In genomic region chr1:108712605-108713150, GRCh38 we compare ENCODE assay signal across 27 cellular contexts. TPM values are rescaled to one million over a fixed set of nuclear protein-coding genes. Genes with fewer than 3 reads are reported as not detected.
DNase-seq lines count a peak whose midpoint lies in the region; ATAC-seq, FAIRE-seq and TF ChIP-seq lines count a peak whose summit lies in the region.
"Had no signal": no experiment of that assay in that cellular context is flagged by ENCODE, and none has a peak within 500 bp of the region (broad histone marks: within the 10 kb centered on the region; RNA-seq: fewer than 3 reads in every experiment).

TSS of gene FNDC7 (plus strand) at chr1:108712908. CDS start at chr1:108712934, 26 bp downstream.

- intact Hi-C loops in K562 (cut with micrococcal nuclease), result loop anchor here (5.0 kb wide), 1 partner anchor 105 kb away; no protein-coding TSS in a partner anchor
- intact Hi-C loops in CD4-positive, alpha-beta memory T cell (cut with micrococcal nuclease), result no loop called here
- intact Hi-C loops in activated T-helper 2 cell treated with anti-CD3 and anti-CD28 coated beads, Interferon-gamma antibody, Interleukin-2, Interleukin-4, amounts not matched to agents 10 μg/mL and 5 μg/mL and 100 μg/mL, durations not matched to agents 14 hours and 24 hours and 36 hours (cut with micrococcal nuclease), result no loop called here

- peak within 1 kb of the TSS in 1 of 7 donors; percentile 23 for H3K27ac Mint-ChIP-seq in CD4-positive, alpha-beta memory T cell
- H3K27ac Mint-ChIP-seq in activated T-helper 2 cell treated with anti-CD3 and anti-CD28 coated beads, Interferon-gamma antibody, Interleukin-2, Interleukin-4, amounts not matched to agents 10 μg/mL and 5 μg/mL and 100 μg/mL, durations not matched to agents 14 hours and 24 hours and 36 hours, result no peak within 1 kb of the TSS
- H3K27ac Mint-ChIP-seq: activated CD4-positive, alpha-beta T cell treated with anti-CD3 and anti-CD28 coated beads for 36 hours; activated naive CD4-positive, alpha-beta T cell treated with anti-CD3 and anti-CD28 coated beads for 36 hours; activated T-cell treated with anti-CD3 and anti-CD28 coated beads, Interleukin-2, amount 50 U/mL, for 24 hours had no signal

- no peaks in the 10 kb centered on the region for H3K36me3 Mint-ChIP-seq in CD4-positive, alpha-beta memory T cell
- H3K36me3 Mint-ChIP-seq in activated T-helper 2 cell treated with anti-CD3 and anti-CD28 coated beads, Interferon-gamma antibody, Interleukin-2, Interleukin-4, amounts not matched to agents 10 μg/mL and 5 μg/mL and 100 μg/mL, durations not matched to agents 14 hours and 24 hours and 36 hours (ENCODE audit: low read depth), result no peaks in the 10 kb centered on the region

- WGBS in K562 (ENCODE audit: insufficient coverage, low coverage, missing lambda C conversion rate), result 6% methylated on average over 9 of the region's 9 CpGs

- peaks cover 15 to 19% of the 10 kb centered on the region in 2 experiments; a peak in 4 of 5 replicates for H3K27me3 ChIP-seq in K562 (ENCODE audit: control insufficient read depth in 2 of 2, insufficient read depth in 2 of 2, low read length in 2 of 2)
- H3K27me3 ChIP-seq in CD4-positive, alpha-beta memory T cell (ENCODE audit: insufficient read depth, low read length), result no peaks in the 10 kb centered on the region
- H3K27me3 ChIP-seq: spleen had no signal

- H3K9me3 ChIP-seq in K562 (replicated peaks; ENCODE audit: control insufficient read depth, insufficient read depth, low read depth, low read length), result no peaks in the 10 kb centered on the region
- no peaks in the 10 kb centered on the region for H3K9me3 ChIP-seq in CD4-positive, alpha-beta memory T cell (ENCODE audit: control insufficient read depth in 1 of 2, low read length in 2 of 2)
- H3K9me3 ChIP-seq: heart right ventricle, spleen, thoracic aorta had no signal

- H3K4me2 ChIP-seq in K562 (ENCODE audit: insufficient read depth, low read length), result no peak within 1 kb of the TSS
- H3K4me2 ChIP-seq: PC-9 had no signal

- POLR2A ChIA-PET in K562 (lab: Yijun Ruan, JAX), result interaction anchor here (0.6 to 2.1 kb wide), 4 partner anchors 10 to 89 kb away, joined by 3 to 12 read pairs (median 4); no protein-coding TSS in a partner anchor
- POLR2A ChIA-PET in CD4-positive, alpha-beta memory T cell (lab: Charles Lee; ENCODE audit: partially characterized antibody), result interaction anchor here (1.8 kb wide), 1 partner anchor 20 kb away, joined by 4 read pairs; the partner anchor contains the start of gene PRPF38B

- H3K9me3 Mint-ChIP-seq in CD4-positive, alpha-beta memory T cell, result peaks cover 0 to 1% (median 0%) of the 10 kb centered on the region in 8 donors
- no peaks in the 10 kb centered on the region for H3K9me3 Mint-ChIP-seq in activated T-helper 2 cell treated with anti-CD3 and anti-CD28 coated beads, Interferon-gamma antibody, Interleukin-2, Interleukin-4, amounts not matched to agents 10 μg/mL and 5 μg/mL and 100 μg/mL, durations not matched to agents 14 hours and 24 hours and 36 hours
- H3K9me3 Mint-ChIP-seq: activated naive CD4-positive, alpha-beta T cell treated with anti-CD3 and anti-CD28 coated beads for 36 hours; activated T-cell treated with anti-CD3 and anti-CD28 coated beads, Interleukin-2, amount 50 U/mL, for 24 hours; central memory CD8-positive, alpha-beta T cell had no signal

- no peak; the same call in 2 of the 3 replicates for ATAC-seq in K562
- ATAC-seq: activated CD4-positive, alpha-beta T cell treated with anti-CD3 and anti-CD28 coated beads for 36 hours; heart right ventricle had no signal

- TF ChIP-seq EP300 in K562 (IDR thresholded peaks at IDR 0.05; ENCODE audit: low read length), result no peak

- TF ChIP-seq POLR2A in K562 (conservative IDR thresholded peaks at IDR 0.05), result no peak

- no TSS peak for BruUV-seq in K562 (replicated peaks; lab: Mats Ljungman, UMichigan)

- no peak for TF ChIP-seq CTCF in K562 (IDR thresholded peaks at IDR 0.05 in 2 of 3, conservative IDR thresholded peaks at IDR 0.05 in 1 of 3; ENCODE audit: insufficient read depth in 2 of 3, low read depth in 1 of 3, low read length in 3 of 3)

- H2AFZ ChIP-seq in K562 (ENCODE audit: low read depth, low read length), result no peak within 1 kb of the TSS
- H2AFZ ChIP-seq: PC-9 had no signal

- no peaks in the 10 kb centered on the region for H3K36me3 ChIP-seq in K562 (ENCODE audit: control insufficient read depth, insufficient read depth, low read length)
- no peaks in the 10 kb centered on the region for H3K36me3 ChIP-seq in CD4-positive, alpha-beta memory T cell (ENCODE audit: insufficient read depth, low read length)
- H3K36me3 ChIP-seq: heart right ventricle, spleen, thoracic aorta had no signal

- H3K4me1 ChIP-seq in K562 (replicated peaks in 1 of 2; ENCODE audit: control insufficient read depth in 2 of 2, insufficient read depth in 2 of 2, low read length in 2 of 2), result no peaks in the 10 kb centered on the region
- peaks cover 7% of the 10 kb centered on the region for H3K4me1 ChIP-seq in CD4-positive, alpha-beta memory T cell (ENCODE audit: insufficient read depth, low read length)
- H3K4me1 ChIP-seq: spleen had no signal

- no peak for TF ChIP-seq RAD21 in K562 (CRISPR knock-in tag; conservative IDR thresholded peaks at IDR 0.05 in 1 of 2, IDR thresholded peaks at IDR 0.05 in 1 of 2)

- peaks cover 2 to 4% of the 10 kb centered on the region in 2 donors for H3K27me3 Mint-ChIP-seq in CD4-positive, alpha-beta memory T cell
- H3K27me3 Mint-ChIP-seq in activated T-helper 2 cell treated with anti-CD3 and anti-CD28 coated beads, Interferon-gamma antibody, Interleukin-2, Interleukin-4, amounts not matched to agents 10 μg/mL and 5 μg/mL and 100 μg/mL, durations not matched to agents 14 hours and 24 hours and 36 hours (ENCODE audit: low read depth), result peaks cover 23% of the 10 kb centered on the region
- H3K27me3 Mint-ChIP-seq: activated CD4-positive, alpha-beta T cell treated with anti-CD3 and anti-CD28 coated beads for 36 hours; activated T-cell treated with anti-CD3 and anti-CD28 coated beads, Interleukin-2, amount 50 U/mL, for 24 hours had no signal

- H3K9ac ChIP-seq in K562 (ENCODE audit: insufficient read depth in 1 of 2, low read depth in 2 of 2, low read length in 2 of 2), result no peak within 1 kb of the TSS

- FAIRE-seq in K562 (lab: Jason Lieb, UNC), result peak; percentile 35
- FAIRE-seq: kidney had no signal

- DNase-seq in EL (peak; percentile 13), HuH-7 (ENCODE audit: low spot score) (peak; percentile 8), K562 (ENCODE audit: extremely low read depth in 1 of 4, low spot score in 3 of 4) (no peak), iris pigment epithelial cell (ENCODE audit: low read depth) (peak; percentile 38), kidney tubule cell (ENCODE audit: low spot score) (no peak), NCI-H2107 (lab: John Stamatoyannopoulos, UW) (no peak)
- no peak for DNase-seq in CD4-positive, alpha-beta memory T cell
- DNase-seq in activated T-helper 2 cell treated with anti-CD3 and anti-CD28 coated beads, Interferon-gamma antibody, Interleukin-2, Interleukin-4, amounts not matched to agents 10 μg/mL and 5 μg/mL and 100 μg/mL, durations not matched to agents 14 hours and 24 hours and 36 hours (ENCODE audit: low spot score), result no peak
- DNase-seq: activated CD4-positive, alpha-beta T cell treated with anti-CD3 and anti-CD28 coated beads for 36 hours; activated CD8-positive, alpha-beta memory T cell treated with anti-CD3 and anti-CD28 coated beads for 24 hours; activated naive CD4-positive, alpha-beta T cell treated with anti-CD3 and anti-CD28 coated beads for 36 hours; activated T-cell treated with anti-CD3 and anti-CD28 coated beads, Interleukin-2, amount 50 U/mL, for 24 hours; heart right ventricle; kidney; NCI-H1105; NCI-H774; nucleus accumbens; PC-9; SHP77 treated with DMSO at 0.1 percent for 48 hours; spleen; stimulated activated CD4-positive, alpha-beta T cell treated with anti-CD3 and anti-CD28 coated beads, Interleukin-4, amount 100 ng/mL, for 1 hour; stimulated activated naive CD4-positive, alpha-beta T cell; T-helper 1 cell had no signal

- CTCF ChIA-PET in K562 (lab: Yijun Ruan, JAX; ENCODE audit: low intra/inter-chr PET ratio), result no interaction called here
- CTCF ChIA-PET in CD4-positive, alpha-beta memory T cell (lab: Charles Lee; ENCODE audit: partially characterized antibody), result interaction anchor here (1.0 to 1.9 kb wide), 2 partner anchors 20 to 32 kb away, joined by 3 to 10 read pairs; partner anchors contain the start of gene PRPF38B

- no peak within 1 kb of the TSS for H3K4me3 Mint-ChIP-seq in CD4-positive, alpha-beta memory T cell
- no peak within 1 kb of the TSS for H3K4me3 Mint-ChIP-seq in activated T-helper 2 cell treated with anti-CD3 and anti-CD28 coated beads, Interferon-gamma antibody, Interleukin-2, Interleukin-4, amounts not matched to agents 10 μg/mL and 5 μg/mL and 100 μg/mL, durations not matched to agents 14 hours and 24 hours and 36 hours (ENCODE audit: low read depth)
- H3K4me3 Mint-ChIP-seq: activated CD4-positive, alpha-beta T cell treated with anti-CD3 and anti-CD28 coated beads for 36 hours; activated naive CD4-positive, alpha-beta T cell treated with anti-CD3 and anti-CD28 coated beads for 36 hours; activated T-cell treated with anti-CD3 and anti-CD28 coated beads, Interleukin-2, amount 50 U/mL, for 24 hours; central memory CD8-positive, alpha-beta T cell had no signal

- no peak within 1 kb of the TSS for H3K4me3 ChIP-seq in K562
- no peak within 1 kb of the TSS for H3K4me3 ChIP-seq in CD4-positive, alpha-beta memory T cell (ENCODE audit: low read length in 2 of 2)
- H3K4me3 ChIP-seq: heart right ventricle, PC-9, spleen, thoracic aorta had no signal

- no peak within 1 kb of the TSS for H3K27ac ChIP-seq in K562 (ENCODE audit: extremely low read depth, low read depth, low read length)
- H3K27ac ChIP-seq in CD4-positive, alpha-beta memory T cell (ENCODE audit: low read depth, low read length), result no peak within 1 kb of the TSS
- H3K27ac ChIP-seq: heart right ventricle, PC-9, spleen, thoracic aorta had no signal

- no peaks in the 10 kb centered on the region for H3K79me2 ChIP-seq in K562 (ENCODE audit: control insufficient read depth, insufficient read depth, low read length)

- peaks cover 6 to 14% (median 12%) of the 10 kb centered on the region in 4 donors for H3K4me1 Mint-ChIP-seq in CD4-positive, alpha-beta memory T cell
- H3K4me1 Mint-ChIP-seq in activated T-helper 2 cell treated with anti-CD3 and anti-CD28 coated beads, Interferon-gamma antibody, Interleukin-2, Interleukin-4, amounts not matched to agents 10 μg/mL and 5 μg/mL and 100 μg/mL, durations not matched to agents 14 hours and 24 hours and 36 hours (ENCODE audit: low read depth), result peaks cover 14% of the 10 kb centered on the region

- in situ Hi-C loops in K562 (cut with MboI), result no loop called here

- no peaks in the 10 kb centered on the region for H4K20me1 ChIP-seq in K562 (replicated peaks; ENCODE audit: control insufficient read depth, insufficient read depth, low read length)

- no peaks in the 10 kb centered on the region for H3K9me1 ChIP-seq in K562 (ENCODE audit: control insufficient read depth, insufficient read depth, low read length)

RNA-seq across cellular contexts. Expression of gene FNDC7, which starts in this region (rescaled TPM):
- 0.23 and 0.69 TPM in 2 replicates for total RNA-seq in K562 (2011; cell fraction: chromatin; rRNA removed; ENCODE audit: low replicate concordance)
- total RNA-seq in K562 (2011; cell fraction: nucleolus; rRNA removed), result 0.17 TPM in 1 of 2 replicates, not detected in the other
- 0.15 TPM in 1 of 2 replicates, not detected in the other for total RNA-seq in K562 (2011; cell fraction: nucleoplasm; rRNA removed)
- total RNA-seq in K562 (2014; rRNA removed) (not detected in 2 replicates), K562 (2014; rRNA removed; fragmentation: Illumina TruSeq; extraction: Trizol) (not detected in 2 replicates), K562 (2015; rRNA removed; fragmentation: Illumina TruSeq; extraction: Trizol) (not detected in 2 replicates), K562 (2021) (not detected in 2 replicates)
- polyA plus RNA-seq in K562 (2011; rRNA removed) (0.05 TPM in 1 of 2 replicates, not detected in the other), K562 (2014; fragmentation: Illumina TruSeq; extraction: Trizol) (not detected in 2 replicates), K562 (2014; fragmentation: Nextera tagmentation; extraction: Ambion mirVana) (not detected), K562 (2014; rRNA removed) (not detected in 2 replicates)
- 0.07 TPM in 1 of 2 replicates, not detected in the other for polyA plus RNA-seq in K562 (2011; cell fraction: cytosol; rRNA removed)
- polyA plus RNA-seq in K562 (2011; cell fraction: nucleus; rRNA removed), result 0.04 and 0.24 TPM in 2 replicates
- 0.03 TPM in 1 of 2 replicates, not detected in the other for polyA plus RNA-seq in K562 (2012)
- 0.39 TPM in 1 of 2 replicates, not detected in the other for polyA minus RNA-seq in K562 (2011; rRNA and poly(A)+ RNA removed)
- polyA minus RNA-seq in K562 (2011; cell fraction: cytosol; rRNA and poly(A)+ RNA removed), result not detected in 2 replicates
- 0.11 and 0.13 TPM in 2 replicates for polyA minus RNA-seq in K562 (2011; cell fraction: nucleus; rRNA and poly(A)+ RNA removed)
- total RNA-seq in CD4-positive, alpha-beta memory T cell, result under 1 TPM; 0.17 TPM
- under 1 TPM in 1 of 2 donors, not detected in 1; 0.10 TPM for polyA plus RNA-seq in CD4-positive, alpha-beta memory T cell
- 0.05 TPM in 1 of 2 replicates, not detected in the other for total RNA-seq in activated T-helper 2 cell treated with anti-CD3 and anti-CD28 coated beads, Interferon-gamma antibody, Interleukin-2, Interleukin-4, amounts not matched to agents 10 μg/mL and 5 μg/mL and 100 μg/mL, durations not matched to agents 14 hours and 24 hours and 36 hours
- total RNA-seq: kidney, lung microvascular endothelial cell, thoracic aorta had no signal
- polyA plus RNA-seq: AG04450, heart right ventricle had no signal

Comparison
In these comparisons a context has a peak if more than half of its experiments do, and no peak if none do; other contexts are left out.
1. DNase-seq: peak in EL (single experiment), HuH-7 (single experiment) and iris pigment epithelial cell (single experiment); none in K562 (0 of 4), kidney tubule cell (single experiment), NCI-H2107 (single experiment), CD4-positive, alpha-beta memory T cell (0 of 5) and activated T-helper 2 cell treated with anti-CD3 and anti-CD28 coated beads, Interferon-gamma antibody, Interleukin-2, Interleukin-4, amounts not matched to agents 10 μg/mL and 5 μg/mL and 100 μg/mL, durations not matched to agents 14 hours and 24 hours and 36 hours (single experiment).